Comparison of ENCODE assay signal across 2 cellular contexts in genomic region chr15:74211656-74212055, GRCh38.
TF ChIP-seq lines count a peak whose summit lies in the region.

No MANE protein-coding gene starts in this region.

TF ChIP-seq in WTC11, 78 proteins besides CTCF, POLR2A, EP300 and RAD21:
- TF ChIP-seq JAZF1 (CRISPR knock-in tag; IDR thresholded peaks at IDR 0.05) (no peak), GABPB1 (CRISPR knock-in tag; IDR thresholded peaks at IDR 0.05) (no peak), MYBL2 (CRISPR knock-in tag; IDR thresholded peaks at IDR 0.05) (no peak), SP1 (CRISPR knock-in tag; conservative IDR thresholded peaks at IDR 0.05) (no peak), NFATC4 (CRISPR knock-in tag; IDR thresholded peaks at IDR 0.05) (no peak), ATF2 (CRISPR knock-in tag; IDR thresholded peaks at IDR 0.05; ENCODE audit: borderline replicate concordance, low read depth) (no peak), RELA (CRISPR knock-in tag; IDR thresholded peaks at IDR 0.05; ENCODE audit: borderline replicate concordance) (no peak), CREM (CRISPR knock-in tag; IDR thresholded peaks at IDR 0.05) (no peak), TEAD4 (CRISPR knock-in tag; IDR thresholded peaks at IDR 0.05) (no peak), MLX (CRISPR knock-in tag; IDR thresholded peaks at IDR 0.05) (no peak), SOX15 (CRISPR knock-in tag; IDR thresholded peaks at IDR 0.05) (no peak)
- TF ChIP-seq, protein P1, sequence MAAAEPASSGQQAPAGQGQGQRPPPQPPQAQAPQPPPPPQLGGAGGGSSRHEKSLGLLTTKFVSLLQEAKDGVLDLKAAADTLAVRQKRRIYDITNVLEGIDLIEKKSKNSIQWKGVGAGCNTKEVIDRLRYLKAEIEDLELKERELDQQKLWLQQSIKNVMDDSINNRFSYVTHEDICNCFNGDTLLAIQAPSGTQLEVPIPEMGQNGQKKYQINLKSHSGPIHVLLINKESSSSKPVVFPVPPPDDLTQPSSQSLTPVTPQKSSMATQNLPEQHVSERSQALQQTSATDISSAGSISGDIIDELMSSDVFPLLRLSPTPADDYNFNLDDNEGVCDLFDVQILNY (CRISPR knock-in tag; IDR thresholded peaks at IDR 0.05) = no peak
- TF ChIP-seq, protein P2, sequence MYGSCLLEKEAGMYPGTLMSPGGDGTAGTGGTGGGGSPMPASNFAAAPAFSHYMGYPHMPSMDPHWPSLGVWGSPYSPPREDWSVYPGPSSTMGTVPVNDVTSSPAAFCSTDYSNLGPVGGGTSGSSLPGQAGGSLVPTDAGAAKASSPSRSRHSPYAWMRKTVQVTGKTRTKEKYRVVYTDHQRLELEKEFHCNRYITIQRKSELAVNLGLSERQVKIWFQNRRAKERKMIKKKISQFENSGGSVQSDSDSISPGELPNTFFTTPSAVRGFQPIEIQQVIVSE (CRISPR knock-in tag; IDR thresholded peaks at IDR 0.05; ENCODE audit: borderline replicate concordance) = no peak

TF ChIP-seq in HEK293T, 16 proteins besides CTCF, POLR2A, EP300 and RAD21:
- TF ChIP-seq FOXK2 (IDR thresholded peaks at IDR 0.05) (no peak), HDGF (IDR thresholded peaks at IDR 0.05; ENCODE audit: borderline replicate concordance) (no peak), SP1 (IDR thresholded peaks at IDR 0.05) (no peak), CTBP1 (IDR thresholded peaks at IDR 0.05; ENCODE audit: borderline replicate concordance) (no peak), ARNT (IDR thresholded peaks at IDR 0.05) (no peak)
- TF ChIP-seq, protein P3, sequence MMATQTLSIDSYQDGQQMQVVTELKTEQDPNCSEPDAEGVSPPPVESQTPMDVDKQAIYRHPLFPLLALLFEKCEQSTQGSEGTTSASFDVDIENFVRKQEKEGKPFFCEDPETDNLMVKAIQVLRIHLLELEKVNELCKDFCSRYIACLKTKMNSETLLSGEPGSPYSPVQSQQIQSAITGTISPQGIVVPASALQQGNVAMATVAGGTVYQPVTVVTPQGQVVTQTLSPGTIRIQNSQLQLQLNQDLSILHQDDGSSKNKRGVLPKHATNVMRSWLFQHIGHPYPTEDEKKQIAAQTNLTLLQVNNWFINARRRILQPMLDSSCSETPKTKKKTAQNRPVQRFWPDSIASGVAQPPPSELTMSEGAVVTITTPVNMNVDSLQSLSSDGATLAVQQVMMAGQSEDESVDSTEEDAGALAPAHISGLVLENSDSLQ (IDR thresholded peaks at IDR 0.05) = no peak
TF ChIP-seq in HEK293T: peak in this region for 0.
